Comparison of ENCODE assay signal across 1 cellular context in genomic region chr14:54922598-54922997, GRCh38.
TF ChIP-seq lines count a peak whose summit lies in the region.

No MANE protein-coding gene starts in this region.

TF ChIP-seq in SK-N-SH, 30 proteins besides CTCF, POLR2A, EP300 and RAD21 (continued from another document):
- peak; percentile 84 for TF ChIP-seq CHD2 (IDR thresholded peaks at IDR 0.05; ENCODE audit: low read length, partially characterized antibody)
- TF ChIP-seq SMC3 (IDR thresholded peaks at IDR 0.05; ENCODE audit: low read depth, low read length): no peak
- TF ChIP-seq GATA2 (CRISPR knock-in tag; IDR thresholded peaks at IDR 0.05): peak; percentile 96
- peak; percentile 67; the same call in 1 of the 2 replicates for TF ChIP-seq MXI1 (IDR thresholded peaks at IDR 0.05; ENCODE audit: low read depth, low read length)
- no peak for TF ChIP-seq ZBTB33 (IDR thresholded peaks at IDR 0.05; ENCODE audit: borderline replicate concordance, low read depth)
- TF ChIP-seq YY1 (IDR thresholded peaks at IDR 0.05; ENCODE audit: low read depth): no peak
- no peak for TF ChIP-seq GABPA (IDR thresholded peaks at IDR 0.05; ENCODE audit: low read depth)
- TF ChIP-seq NRF1 (IDR thresholded peaks at IDR 0.05; ENCODE audit: low read depth, low read length): no peak
- TF ChIP-seq MAX (IDR thresholded peaks at IDR 0.05; ENCODE audit: low read depth): no peak
- TF ChIP-seq RCOR1 (IDR thresholded peaks at IDR 0.05; ENCODE audit: low read length): peak; percentile 76; the same call in 1 of the 2 replicates
